ENCODE assay signal across 21 cellular contexts in genomic region chr7:155071916-155072315, GRCh38. TPM values are rescaled to one million over a fixed set of nuclear protein-coding genes. Genes with fewer than 3 reads are reported as not detected.
DNase-seq lines count a peak whose midpoint lies in the region; ATAC-seq, FAIRE-seq and TF ChIP-seq lines count a peak whose summit lies in the region.
"Had no signal": no experiment of that assay in that cellular context is flagged by ENCODE, and none has a peak within 500 bp of the region (broad histone marks: within the 10 kb centered on the region; RNA-seq: fewer than 3 reads in every experiment).

No MANE protein-coding gene starts in this region.

- no peak for TF ChIP-seq POLR2A in HepG2 (IDR thresholded peaks at IDR 0.05; ENCODE audit: insufficient read depth in 1 of 2, low read depth in 2 of 2, low read length in 2 of 2)

- H3K4me3 ChIP-seq in HepG2 (replicated peaks in 1 of 3; ENCODE audit: insufficient read depth in 1 of 3, low read depth in 2 of 3, low read length in 3 of 3): no peak overlapping the region
- H3K4me3 ChIP-seq in SK-N-SH (ENCODE audit: low read depth in 2 of 2, low read length in 1 of 2): no peak overlapping the region
- H3K4me3 ChIP-seq: A549, BLaER1, GM12878, GM23248, HAP-1 had no signal

- TF ChIP-seq EP300 in HepG2 (IDR thresholded peaks at IDR 0.05; ENCODE audit: low read depth in 2 of 2, low read length in 2 of 2): no peak
- no peak for TF ChIP-seq EP300 in HepG2 (CRISPR knock-in tag; IDR thresholded peaks at IDR 0.05; ENCODE audit: borderline replicate concordance)
- no peak for TF ChIP-seq EP300 in SK-N-SH (IDR thresholded peaks at IDR 0.05; ENCODE audit: borderline replicate concordance in 1 of 2, low read depth in 1 of 2, low read length in 1 of 2)

- WGBS in HepG2 (ENCODE audit: low lambda C conversion rate): 35% methylated on average over 5 of the region's 5 CpGs
- 9% methylated on average over 5 of the region's 5 CpGs for WGBS in SK-N-SH (ENCODE audit: low lambda C conversion rate)

- CTCF ChIA-PET in HepG2 (lab: Yijun Ruan, JAX; ENCODE audit: low intra/inter-chr PET ratio, low total read pairs) (no interaction called here), SK-N-SH (lab: Yijun Ruan, JAX) (interaction anchor here (1.3 kb wide), 1 partner anchor 273 kb away, joined by 3 read pairs; no protein-coding TSS in a partner anchor)

- TF ChIP-seq CTCF in HepG2 (CRISPR knock-in tag; IDR thresholded peaks at IDR 0.05) (no peak), SK-N-SH (IDR thresholded peaks at IDR 0.05) (no peak)

- no peaks in the 10 kb centered on the region for H3K9me2 ChIP-seq in SK-N-SH

- no peak overlapping the region for H3K4me2 ChIP-seq in HepG2 (ENCODE audit: low read depth, low read length)
- H3K4me2 ChIP-seq in SK-N-SH: no peak overlapping the region
- H3K4me2 ChIP-seq: A549, BLaER1 had no signal

- H3K79me2 ChIP-seq in HepG2 (ENCODE audit: insufficient read depth, low read length) (no peaks in the 10 kb centered on the region), SK-N-SH (ENCODE audit: insufficient read depth) (no peaks in the 10 kb centered on the region)

- H3K9me3 ChIP-seq in HepG2 (ENCODE audit: low read length): no peaks in the 10 kb centered on the region
- no peaks in the 10 kb centered on the region for H3K9me3 ChIP-seq in SK-N-SH
- H3K9me3 ChIP-seq: A549, BLaER1, HAP-1 had no signal

- in situ Hi-C loops in HepG2 (cut with HindIII; ENCODE audit: extremely low pct_ligation_motif_present, low pct_unique_long_range_greater_than_20kb): no loop called here

- no TSS peak for BruUV-seq in HepG2 (replicated peaks; lab: Mats Ljungman, UMichigan)

- no peaks in the 10 kb centered on the region for H3F3A ChIP-seq in SK-N-SH (replicated peaks; ENCODE audit: insufficient read depth)

- H3K9ac ChIP-seq in HepG2 (ENCODE audit: insufficient read depth, low read depth, low read length) (no peak overlapping the region), SK-N-SH (no peak overlapping the region)
- H3K9ac ChIP-seq: BLaER1, GM23248 had no signal

- POLR2A ChIA-PET in HepG2 (lab: Yijun Ruan, JAX) (no interaction called here), SK-N-SH (lab: Yijun Ruan, JAX) (no interaction called here)

- H3K27ac ChIP-seq in caudate nucleus (ENCODE audit: low read depth, low read length): peak overlapping the region; percentile 74
- no peak overlapping the region for H3K27ac ChIP-seq in HepG2 (ENCODE audit: extremely low read length, insufficient read depth, low read length)
- H3K27ac ChIP-seq in SK-N-SH (ENCODE audit: low read depth in 2 of 2, low read length in 1 of 2): no peak overlapping the region
- H3K27ac ChIP-seq: 22Rv1, A549, BLaER1, GM23248 had no signal

- H2AFZ ChIP-seq in HepG2 (ENCODE audit: low read length) (no peak overlapping the region), SK-N-SH (ENCODE audit: low read depth) (no peak overlapping the region)
- H2AFZ ChIP-seq: GM23248 had no signal

- TF ChIP-seq RAD21 in HepG2 (CRISPR knock-in tag; IDR thresholded peaks at IDR 0.05) (no peak), SK-N-SH (IDR thresholded peaks at IDR 0.05; ENCODE audit: low read length) (no peak)

- DNase-seq in Ammon's horn (ENCODE audit: low spot score) (peak; percentile 12), caudate nucleus (lab: John Stamatoyannopoulos, UW) (peak in 30 of 61 donors; percentile 7 to 79 (median 38)), head of caudate nucleus (peak in 29 of 42 donors; percentile 6 to 71 (median 32)), putamen (ENCODE audit: low spot score) (peak; percentile 42), HepG2 (ENCODE audit: low spot score) (no peak), NCI-H69 (lab: John Stamatoyannopoulos, UW) (no peak), sciatic nerve (ENCODE audit: low spot score) (no peak), SK-N-SH (no peak)
- DNase-seq: AML-193; CD4-positive, alpha-beta memory T cell; DMS79 treated with DMSO at 0.1 percent for 48 hours; GM23248 had no signal

- no peaks in the 10 kb centered on the region for H3K4me1 ChIP-seq in HepG2 (ENCODE audit: insufficient read depth, low read length)
- H3K4me1 ChIP-seq in SK-N-SH (ENCODE audit: control insufficient read depth in 1 of 2, insufficient read depth in 2 of 2, low read depth in 1 of 2, low read length in 1 of 2): no peaks in the 10 kb centered on the region
- H3K4me1 ChIP-seq: A549, HAP-1 had no signal

- intact Hi-C loops in head of caudate nucleus (cut with DNase I) (no loop called here), HepG2 (cut with micrococcal nuclease; ENCODE audit: unreplicated experiment) (no loop called here), sciatic nerve (cut with DNase I) (no loop called here)

- H3K36me3 ChIP-seq in HepG2 (replicated peaks in 1 of 2; ENCODE audit: control insufficient read depth in 1 of 2, insufficient read depth in 2 of 2, low read length in 2 of 2) (no peaks in the 10 kb centered on the region), SK-N-SH (replicated peaks in 1 of 2; ENCODE audit: control insufficient read depth in 1 of 2, insufficient read depth in 2 of 2, low read length in 1 of 2) (no peaks in the 10 kb centered on the region)
- H3K36me3 ChIP-seq: BLaER1, HAP-1 had no signal

- H3K27me3 ChIP-seq in HepG2 (ENCODE audit: control insufficient read depth in 1 of 2, insufficient read depth in 2 of 2, low read length in 2 of 2) (no peaks in the 10 kb centered on the region), SK-N-SH (ENCODE audit: insufficient read depth) (peaks cover 17% of the 10 kb centered on the region; the same call in 1 of the 2 replicates)

- FAIRE-seq in HepG2 (lab: Jason Lieb, UNC): no peak
- FAIRE-seq: A549, GM12878, GM19239 had no signal

- no peak for ATAC-seq in HepG2
- ATAC-seq in sciatic nerve: no peak
- ATAC-seq: A549, GM12878 had no signal

- H4K20me1 ChIP-seq in HepG2 (ENCODE audit: insufficient read depth, low read length) (no peaks in the 10 kb centered on the region; the same call in 1 of the 2 replicates), SK-N-SH (ENCODE audit: insufficient read depth) (no peaks in the 10 kb centered on the region; the same call in 1 of the 2 replicates)

TF ChIP-seq in HepG2, 621 proteins besides CTCF, POLR2A, EP300 and RAD21:
- TF ChIP-seq SKIL (CRISPR knock-in tag; IDR thresholded peaks at IDR 0.05; ENCODE audit: borderline replicate concordance): no peak

TF ChIP-seq in SK-N-SH, 30 proteins besides CTCF, POLR2A, EP300 and RAD21:
- TF ChIP-seq NFIC (IDR thresholded peaks at IDR 0.05; ENCODE audit: borderline replicate concordance) (no peak), RXRA (IDR thresholded peaks at IDR 0.05; ENCODE audit: borderline replicate concordance, low read depth) (no peak), RCOR1 (IDR thresholded peaks at IDR 0.05; ENCODE audit: low read length) (no peak), SMC3 (IDR thresholded peaks at IDR 0.05; ENCODE audit: low read depth, low read length) (no peak), TEAD4 (IDR thresholded peaks at IDR 0.05; ENCODE audit: borderline replicate concordance, insufficient read depth) (no peak), MXI1 (IDR thresholded peaks at IDR 0.05; ENCODE audit: low read depth, low read length) (no peak), FOXJ3 (CRISPR knock-in tag; IDR thresholded peaks at IDR 0.05) (no peak), FOXM1 (IDR thresholded peaks at IDR 0.05; ENCODE audit: low read depth) (no peak), FOSL2 (IDR thresholded peaks at IDR 0.05; ENCODE audit: borderline replicate concordance, low read depth) (no peak), ELF1 (IDR thresholded peaks at IDR 0.05) (no peak), NRF1 (IDR thresholded peaks at IDR 0.05; ENCODE audit: low read depth, low read length) (no peak)
TF ChIP-seq in SK-N-SH: peak in this region for 0.

RNA-seq across cellular contexts. Expression of gene HTR5A, which starts 1.8 kb away (rescaled TPM):
- total RNA-seq in HepG2 (2016; rRNA removed; fragmentation: Illumina TruSeq; extraction: Trizol) (not detected in 2 replicates), sciatic nerve (not detected)
- not detected in 2 replicates for total RNA-seq in HepG2 (2016; cell fraction: cytosol; rRNA removed; fragmentation: Illumina TruSeq; extraction: Trizol; ENCODE audit: low read depth)
- total RNA-seq in HepG2 (2016; cell fraction: insoluble cytoplasmic fraction; rRNA removed; fragmentation: Illumina TruSeq; extraction: Trizol): not detected in 2 replicates
- total RNA-seq in HepG2 (2016; cell fraction: membrane; rRNA removed; fragmentation: Illumina TruSeq; extraction: Trizol): not detected in 2 replicates
- total RNA-seq in HepG2 (2016; cell fraction: nucleus; rRNA removed; fragmentation: Illumina TruSeq; extraction: Trizol): not detected in 2 replicates
- polyA plus RNA-seq in HepG2 (2011; rRNA removed) (not detected in 2 replicates), SK-N-SH (2012; rRNA removed) (not detected in 2 replicates)
- polyA plus RNA-seq in HepG2 (2011; cell fraction: cytosol; rRNA removed): not detected in 2 replicates
- polyA plus RNA-seq in HepG2 (2011; cell fraction: nucleus; rRNA removed): not detected in 2 replicates
- polyA plus RNA-seq in HepG2 (2012): not detected in 2 replicates
- not detected in 2 replicates for polyA plus RNA-seq in HepG2 (2016; cell fraction: cytosol; fragmentation: Illumina TruSeq; extraction: Trizol; ENCODE audit: low read depth)
- polyA plus RNA-seq in HepG2 (2016; cell fraction: insoluble cytoplasmic fraction; fragmentation: Illumina TruSeq; extraction: Trizol; ENCODE audit: low read depth): not detected in 2 replicates
- polyA plus RNA-seq in HepG2 (2016; cell fraction: membrane; fragmentation: Illumina TruSeq; extraction: Trizol; ENCODE audit: low read depth): not detected in 2 replicates
- polyA plus RNA-seq in HepG2 (2016; cell fraction: nucleus; fragmentation: Illumina TruSeq; extraction: Trizol; ENCODE audit: insufficient read depth, low read depth): not detected in 2 replicates
- polyA minus RNA-seq in HepG2 (2011; rRNA and poly(A)+ RNA removed; ENCODE audit: low replicate concordance): not detected in 2 replicates
- not detected in 2 replicates for polyA minus RNA-seq in HepG2 (2011; cell fraction: cytosol; rRNA and poly(A)+ RNA removed)
- polyA minus RNA-seq in HepG2 (2011; cell fraction: nucleus; rRNA and poly(A)+ RNA removed): not detected in 2 replicates
- polyA plus RNA-seq in SK-N-SH (2012; cell fraction: cytosol; rRNA removed): not detected in 2 replicates
- not detected in 2 replicates for polyA plus RNA-seq in SK-N-SH (2012; cell fraction: nucleus; rRNA removed)
- total RNA-seq: CD4-positive, alpha-beta memory T cell; GM12878; GM23248; H4; HT-29 had no signal
- polyA plus RNA-seq: A549; CD14-positive monocyte; CD4-positive, alpha-beta memory T cell; GM12878; GM23248 had no signal

Comparison
In these comparisons a context has a peak if more than half of its experiments do, and no peak if none do; other contexts are left out.
1. DNase-seq: peak in Ammon's horn (single experiment), head of caudate nucleus (29 of 42) and putamen (single experiment); none in HepG2 (single experiment), NCI-H69 (single experiment), sciatic nerve (single experiment) and SK-N-SH (single experiment).